1 cellular context compared by ENCODE assay signal in genomic region chr1:167881786-167882185, GRCh38.
TF ChIP-seq lines count a peak whose summit lies in the region.

No MANE protein-coding gene starts in this region.

TF ChIP-seq in HepG2, 621 proteins besides CTCF, POLR2A, EP300 and RAD21:
- TF ChIP-seq GABPB1 (CRISPR knock-in tag; IDR thresholded peaks at IDR 0.05) (no peak), ZNF225 (CRISPR knock-in tag; IDR thresholded peaks at IDR 0.05) (no peak), RARG (CRISPR knock-in tag; IDR thresholded peaks at IDR 0.05; ENCODE audit: low read depth) (no peak), ZNF615 (CRISPR knock-in tag; IDR thresholded peaks at IDR 0.05; ENCODE audit: borderline replicate concordance) (no peak), NONO (IDR thresholded peaks at IDR 0.05) (no peak), NONO (CRISPR knock-in tag; conservative IDR thresholded peaks at IDR 0.05) (no peak), POLR2AphosphoS2 (IDR thresholded peaks at IDR 0.05; ENCODE audit: low read depth, low read length) (no peak), ZNF574 (CRISPR knock-in tag; IDR thresholded peaks at IDR 0.05) (no peak), GTF2F1 (IDR thresholded peaks at IDR 0.05; ENCODE audit: low read length) (no peak), ZNF136 (CRISPR knock-in tag; IDR thresholded peaks at IDR 0.05; ENCODE audit: low read depth) (no peak), ZNF263 (CRISPR knock-in tag; IDR thresholded peaks at IDR 0.05) (no peak)
- TF ChIP-seq, protein P1, sequence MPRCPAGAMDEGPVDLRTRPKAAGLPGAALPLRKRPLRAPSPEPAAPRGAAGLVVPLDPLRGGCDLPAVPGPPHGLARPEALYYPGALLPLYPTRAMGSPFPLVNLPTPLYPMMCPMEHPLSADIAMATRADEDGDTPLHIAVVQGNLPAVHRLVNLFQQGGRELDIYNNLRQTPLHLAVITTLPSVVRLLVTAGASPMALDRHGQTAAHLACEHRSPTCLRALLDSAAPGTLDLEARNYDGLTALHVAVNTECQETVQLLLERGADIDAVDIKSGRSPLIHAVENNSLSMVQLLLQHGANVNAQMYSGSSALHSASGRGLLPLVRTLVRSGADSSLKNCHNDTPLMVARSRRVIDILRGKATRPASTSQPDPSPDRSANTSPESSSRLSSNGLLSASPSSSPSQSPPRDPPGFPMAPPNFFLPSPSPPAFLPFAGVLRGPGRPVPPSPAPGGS (CRISPR knock-in tag; IDR thresholded peaks at IDR 0.05), result no peak
- TF ChIP-seq, protein P2, sequence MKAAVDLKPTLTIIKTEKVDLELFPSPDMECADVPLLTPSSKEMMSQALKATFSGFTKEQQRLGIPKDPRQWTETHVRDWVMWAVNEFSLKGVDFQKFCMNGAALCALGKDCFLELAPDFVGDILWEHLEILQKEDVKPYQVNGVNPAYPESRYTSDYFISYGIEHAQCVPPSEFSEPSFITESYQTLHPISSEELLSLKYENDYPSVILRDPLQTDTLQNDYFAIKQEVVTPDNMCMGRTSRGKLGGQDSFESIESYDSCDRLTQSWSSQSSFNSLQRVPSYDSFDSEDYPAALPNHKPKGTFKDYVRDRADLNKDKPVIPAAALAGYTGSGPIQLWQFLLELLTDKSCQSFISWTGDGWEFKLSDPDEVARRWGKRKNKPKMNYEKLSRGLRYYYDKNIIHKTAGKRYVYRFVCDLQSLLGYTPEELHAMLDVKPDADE (CRISPR knock-in tag; IDR thresholded peaks at IDR 0.05), result no peak
- TF ChIP-seq, protein P3, sequence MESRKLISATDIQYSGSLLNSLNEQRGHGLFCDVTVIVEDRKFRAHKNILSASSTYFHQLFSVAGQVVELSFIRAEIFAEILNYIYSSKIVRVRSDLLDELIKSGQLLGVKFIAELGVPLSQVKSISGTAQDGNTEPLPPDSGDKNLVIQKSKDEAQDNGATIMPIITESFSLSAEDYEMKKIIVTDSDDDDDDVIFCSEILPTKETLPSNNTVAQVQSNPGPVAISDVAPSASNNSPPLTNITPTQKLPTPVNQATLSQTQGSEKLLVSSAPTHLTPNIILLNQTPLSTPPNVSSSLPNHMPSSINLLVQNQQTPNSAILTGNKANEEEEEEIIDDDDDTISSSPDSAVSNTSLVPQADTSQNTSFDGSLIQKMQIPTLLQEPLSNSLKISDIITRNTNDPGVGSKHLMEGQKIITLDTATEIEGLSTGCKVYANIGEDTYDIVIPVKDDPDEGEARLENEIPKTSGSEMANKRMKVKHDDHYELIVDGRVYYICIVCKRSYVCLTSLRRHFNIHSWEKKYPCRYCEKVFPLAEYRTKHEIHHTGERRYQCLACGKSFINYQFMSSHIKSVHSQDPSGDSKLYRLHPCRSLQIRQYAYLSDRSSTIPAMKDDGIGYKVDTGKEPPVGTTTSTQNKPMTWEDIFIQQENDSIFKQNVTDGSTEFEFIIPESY (CRISPR knock-in tag; IDR thresholded peaks at IDR 0.05), result no peak
